Comparison of ENCODE assay signal across 18 cellular contexts in genomic region chr3:23387286-23387918, GRCh38.
A peak's percentile ranks its signal among the peaks of the same experiment; 100 is the strongest.
DNase-seq lines count a peak whose midpoint lies in the region; ATAC-seq, FAIRE-seq and TF ChIP-seq lines count a peak whose summit lies in the region.
"Had no signal": no experiment of that assay in that cellular context is flagged by ENCODE, and none has a peak within 500 bp of the region (broad histone marks: within the 10 kb centered on the region; RNA-seq: fewer than 3 reads in every experiment).

No MANE protein-coding gene starts in this region.

- TF ChIP-seq CTCF in DOHH2 (IDR thresholded peaks at IDR 0.05; ENCODE audit: low read depth, low read length, poor library complexity, severe bottlenecking) = no peak
- TF ChIP-seq CTCF in CD4-positive, alpha-beta T cell (IDR thresholded peaks at IDR 0.05) = no peak
- TF ChIP-seq CTCF in GM10248 (IDR thresholded peaks at IDR 0.05; ENCODE audit: control extremely low read depth, extremely low read depth, low read depth, missing control alignments) = no peak

- peak overlapping the region; percentile 29 for H3K4me3 ChIP-seq in DOHH2 (ENCODE audit: low read length)
- H3K4me3 ChIP-seq: BLaER1 treated with 17β-estradiol and CSF1 and Interleukin-3, amounts not matched to agents 10 nM and 100 nM; SK-N-MC had no signal

- no peaks in the 10 kb centered on the region for H3K36me3 Mint-ChIP-seq in CD4-positive, alpha-beta T cell (ENCODE audit: low read depth)

- no peak overlapping the region for H3K27ac Mint-ChIP-seq in CD4-positive, alpha-beta T cell
- H3K27ac Mint-ChIP-seq: HFFc6 had no signal

- ATAC-seq in CD4-positive, alpha-beta T cell (ENCODE audit: poor library complexity) = no peak
- ATAC-seq: HepG2 had no signal

- no peak for DNase-seq in GM12892 (ENCODE audit: insufficient read length)
- DNase-seq in NCI-H2029 treated with DMSO at 0.1 percent for 48 hours (lab: John Stamatoyannopoulos, UW) = peak; percentile 65
- DNase-seq in cerebellar cortex (ENCODE audit: low spot score) = peak; percentile 57
- DNase-seq in CD4-positive, alpha-beta T cell = no peak
- no peak for DNase-seq in GM10248 (ENCODE audit: extremely low spot score)
- no peak for DNase-seq in HuH-7 (ENCODE audit: low spot score)
- DNase-seq: DMS79 treated with DMSO at 0.1 percent for 48 hours, GDM1, HFFc6, KG1, NCI-H1930, NCI-H510A treated with DMSO at 0.1 percent for 48 hours, NCI-H774 had no signal

- H3K27ac ChIP-seq in DOHH2 (ENCODE audit: low read depth, low read length) = peak overlapping the region; percentile 10; the same call in 1 of the 2 replicates
- no peak overlapping the region for H3K27ac ChIP-seq in CD4-positive, alpha-beta T cell (ENCODE audit: low read depth, low read length)
- H3K27ac ChIP-seq: BLaER1 treated with 17β-estradiol and CSF1 and Interleukin-3, amounts not matched to agents 10 nM and 100 nM; SK-N-MC had no signal

- H3K4me1 Mint-ChIP-seq in CD4-positive, alpha-beta T cell (ENCODE audit: low read depth) = peaks cover 6% of the 10 kb centered on the region

- no peaks in the 10 kb centered on the region for H4K20me1 ChIP-seq in DOHH2 (ENCODE audit: control insufficient read depth, insufficient read depth, low read depth, low read length)

- H3K36me3 ChIP-seq in DOHH2 (ENCODE audit: control insufficient read depth, low read length) = peaks cover 8% of the 10 kb centered on the region; the same call in 1 of the 2 replicates

- no peak for TF ChIP-seq POLR2A in GM12892 (IDR thresholded peaks at IDR 0.05; ENCODE audit: low read depth, low read length)

- no peaks in the 10 kb centered on the region for H3K27me3 ChIP-seq in DOHH2 (ENCODE audit: control insufficient read depth, low read length)
- no peaks in the 10 kb centered on the region for H3K27me3 ChIP-seq in CD4-positive, alpha-beta T cell (ENCODE audit: control insufficient read depth, insufficient read depth, low read length)
- H3K27me3 ChIP-seq: BLaER1 treated with 17β-estradiol and CSF1 and Interleukin-3, amounts not matched to agents 10 nM and 100 nM had no signal

- CTCF ChIA-PET in CD4-positive, alpha-beta T cell (lab: Charles Lee) = no interaction called here
- CTCF ChIA-PET in GM10248 (lab: Yijun Ruan, JAX) = no interaction called here

- no peaks in the 10 kb centered on the region for H3F3A ChIP-seq in DOHH2 (ENCODE audit: control insufficient read depth, insufficient read depth)

- H3K9me3 Mint-ChIP-seq in CD4-positive, alpha-beta T cell = no peaks in the 10 kb centered on the region
- H3K9me3 Mint-ChIP-seq: HFFc6 had no signal

- no peaks in the 10 kb centered on the region for H3K9me2 ChIP-seq in DOHH2 (replicated peaks; ENCODE audit: control insufficient read depth, low read length)

- H3K4me2 ChIP-seq in DOHH2 (ENCODE audit: low read length) = peak overlapping the region; percentile 59

- peaks cover 12% of the 10 kb centered on the region; the same call in 1 of the 2 replicates for H3K79me2 ChIP-seq in DOHH2 (ENCODE audit: control insufficient read depth, low read length)

- peaks cover 76% of the 10 kb centered on the region for H3K4me1 ChIP-seq in DOHH2 (ENCODE audit: control insufficient read depth, low read length)

- no peaks in the 10 kb centered on the region for H3K9me3 ChIP-seq in DOHH2 (ENCODE audit: control insufficient read depth, insufficient read depth, low read length)
- no peaks in the 10 kb centered on the region for H3K9me3 ChIP-seq in CD4-positive, alpha-beta T cell (ENCODE audit: control insufficient read depth, low read length)

- POLR2A ChIA-PET in CD4-positive, alpha-beta T cell (lab: Charles Lee) = no interaction called here
- POLR2A ChIA-PET in GM10248 (lab: Yijun Ruan, JAX) = no interaction called here

- no peak overlapping the region for H3K4me3 Mint-ChIP-seq in CD4-positive, alpha-beta T cell
- H3K4me3 Mint-ChIP-seq: HFFc6 had no signal

- FAIRE-seq in GM12892 (lab: Jason Lieb, UNC) = peak; percentile 50
- FAIRE-seq: D721Med, HepG2 had no signal

- intact Hi-C loops in CD4-positive, alpha-beta T cell (cut with DNase I, micrococcal nuclease) = no loop called here

- no peaks in the 10 kb centered on the region for H3K27me3 Mint-ChIP-seq in CD4-positive, alpha-beta T cell

Comparison
In these comparisons a context has a peak if more than half of its experiments do, and no peak if none do; other contexts are left out.
1. DNase-seq: peak in NCI-H2029 treated with DMSO at 0.1 percent for 48 hours (single experiment) and cerebellar cortex (single experiment); none in GM12892 (single experiment), CD4-positive, alpha-beta T cell (0 of 10), GM10248 (single experiment) and HuH-7 (single experiment).